ENCODE assay signal across 8 cellular contexts in the genomic region with DNA sequence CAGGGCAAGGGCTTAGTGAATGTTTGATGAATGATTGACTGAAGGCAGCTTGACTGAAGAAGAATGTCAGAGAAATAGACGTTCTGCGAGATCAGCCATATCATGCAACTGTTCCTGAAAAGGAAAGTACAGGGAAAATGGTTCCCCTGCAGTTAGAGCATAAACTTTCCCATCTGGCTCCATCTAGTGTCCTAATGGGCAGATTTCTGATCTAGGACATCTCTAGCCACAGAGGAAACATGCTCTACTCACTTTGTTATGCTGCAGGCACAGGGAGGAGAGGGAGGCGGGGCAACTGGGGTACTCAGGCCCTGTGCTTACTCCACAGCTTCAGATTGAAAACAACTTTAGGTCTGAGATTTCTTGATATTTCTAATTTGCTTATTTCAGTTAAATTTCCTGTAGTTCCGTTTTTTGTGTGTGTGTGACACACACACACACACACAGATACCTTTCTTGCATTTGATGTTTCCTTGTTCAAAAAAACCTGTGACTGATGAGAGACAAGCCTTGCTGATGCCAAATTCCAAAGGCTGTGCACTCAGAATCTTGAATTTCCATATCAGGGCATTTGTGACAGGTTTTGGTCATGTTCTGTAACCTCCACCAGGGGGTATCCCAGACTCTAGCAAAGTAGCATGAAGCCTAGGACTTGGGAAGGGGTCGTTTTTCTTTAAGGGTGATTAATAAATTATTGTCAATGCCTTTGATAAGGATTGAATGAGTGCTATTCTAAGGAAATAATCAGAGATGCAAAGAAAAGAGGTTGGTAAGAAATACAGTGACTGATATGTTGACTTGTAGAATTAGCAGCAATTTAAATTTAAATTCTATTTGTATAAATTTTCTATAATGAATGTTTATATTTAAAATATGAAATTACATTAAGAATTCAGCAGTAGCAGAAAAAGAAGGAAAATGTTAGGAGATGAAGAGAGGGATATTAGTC.
DNase-seq lines count a peak whose midpoint lies in the region; ATAC-seq, FAIRE-seq and TF ChIP-seq lines count a peak whose summit lies in the region.

No MANE protein-coding gene starts in this region.

- intact Hi-C loops in heart right ventricle (cut with DNase I) (no loop called here), cardiac septum (cut with DNase I) (no loop called here), HepG2 (cut with micrococcal nuclease; ENCODE audit: unreplicated experiment) (no loop called here)

- ATAC-seq in heart right ventricle (no peak), HepG2 (peak; percentile 88), HG03139 (IDR thresholded peaks at IDR 0.05; ENCODE audit: unreplicated experiment) (no peak)
- no peak for ATAC-seq in activated CD4-positive, CD25-positive, alpha-beta regulatory T cell treated with anti-CD3 and anti-CD28 coated beads, Interleukin-2, amount 50 U/mL, for 24 hours

- H3K27ac Mint-ChIP-seq in activated CD4-positive, alpha-beta memory T cell treated with anti-CD3 and anti-CD28 coated beads, Interleukin-2, amount 10 ng/mL, durations not matched to agents 7 days and 5 days = no peak overlapping the region

- H3K27me3 ChIP-seq in heart right ventricle (peaks cover 0 to 12% (median 0%) of the 10 kb centered on the region in 7 donors), HepG2 (ENCODE audit: control insufficient read depth in 1 of 2, insufficient read depth in 2 of 2, low read length in 2 of 2) (no peaks in the 10 kb centered on the region)

- H3K4me3 ChIP-seq in heart right ventricle = no peak overlapping the region
- peak overlapping the region in 1 of 3 experiments; percentile 15; a peak in 1 of 6 replicates for H3K4me3 ChIP-seq in HepG2 (replicated peaks in 1 of 3; ENCODE audit: insufficient read depth in 1 of 3, low read depth in 2 of 3, low read length in 3 of 3)

- no peak for TF ChIP-seq RAD21 in HepG2 (CRISPR knock-in tag; IDR thresholded peaks at IDR 0.05)

- no peaks in the 10 kb centered on the region for H3K36me3 Mint-ChIP-seq in activated CD4-positive, alpha-beta memory T cell treated with anti-CD3 and anti-CD28 coated beads, Interleukin-2, amount 10 ng/mL, durations not matched to agents 7 days and 5 days (ENCODE audit: low read depth)

- H3K4me1 ChIP-seq in heart right ventricle (no peaks in the 10 kb centered on the region), HepG2 (ENCODE audit: insufficient read depth, low read length) (peaks cover 9% of the 10 kb centered on the region; the same call in 1 of the 2 replicates)

- peak; percentile 70 for FAIRE-seq in HepG2 (lab: Jason Lieb, UNC)

- TF ChIP-seq CTCF in heart right ventricle (IDR thresholded peaks at IDR 0.05) = peak in 6 of 9 donors; percentile 21 to 39 (median 34)
- peak; percentile 59 for TF ChIP-seq CTCF in HepG2 (CRISPR knock-in tag; IDR thresholded peaks at IDR 0.05)

- no peak for TF ChIP-seq POLR2A in HepG2 (IDR thresholded peaks at IDR 0.05; ENCODE audit: insufficient read depth in 1 of 2, low read depth in 2 of 2, low read length in 2 of 2)

- CTCF ChIA-PET in HepG2 (lab: Yijun Ruan, JAX; ENCODE audit: low intra/inter-chr PET ratio, low total read pairs) = interaction anchor here (1.4 to 1.6 kb wide), 2 partner anchors 1417 to 1433 kb away, joined by 4 to 5 read pairs; no protein-coding TSS in a partner anchor
- CTCF ChIA-PET in activated CD4-positive, alpha-beta memory T cell treated with anti-CD3 and anti-CD28 coated beads, Interleukin-2, amount 10 ng/mL, durations not matched to agents 7 days and 5 days (lab: Charles Lee) = no interaction called here

- no peaks in the 10 kb centered on the region for H3K27me3 Mint-ChIP-seq in activated CD4-positive, alpha-beta memory T cell treated with anti-CD3 and anti-CD28 coated beads, Interleukin-2, amount 10 ng/mL, durations not matched to agents 7 days and 5 days

- H3K4me2 ChIP-seq in HepG2 (ENCODE audit: low read depth, low read length) = peak overlapping the region; percentile 45

- H3K79me2 ChIP-seq in HepG2 (ENCODE audit: insufficient read depth, low read length) = no peaks in the 10 kb centered on the region

- H3K4me1 Mint-ChIP-seq in activated CD4-positive, alpha-beta memory T cell treated with anti-CD3 and anti-CD28 coated beads, Interleukin-2, amount 10 ng/mL, durations not matched to agents 7 days and 5 days = no peaks in the 10 kb centered on the region

- H3K9me3 ChIP-seq in heart right ventricle (no peaks in the 10 kb centered on the region), HepG2 (ENCODE audit: low read length) (no peaks in the 10 kb centered on the region)

- peak overlapping the region; percentile 52 for H2AFZ ChIP-seq in HepG2 (ENCODE audit: low read length)

- TF ChIP-seq EP300 in HepG2 (IDR thresholded peaks at IDR 0.05; ENCODE audit: low read depth in 2 of 2, low read length in 2 of 2) (no peak), HepG2 (CRISPR knock-in tag; IDR thresholded peaks at IDR 0.05; ENCODE audit: borderline replicate concordance) (no peak)

- H3K9ac ChIP-seq in HepG2 (ENCODE audit: insufficient read depth, low read depth, low read length) = no peak overlapping the region

- DNase-seq in heart right ventricle = no peak
- DNase-seq in cardiac septum (ENCODE audit: low spot score) = no peak
- peak; percentile 60 for DNase-seq in NCI-H2081 treated with DMSO at 0.1 percent for 48 hours (lab: John Stamatoyannopoulos, UW)
- peak; percentile 80 for DNase-seq in astrocyte of the hippocampus (ENCODE audit: low read depth, low spot score)
- peak; percentile 29 for DNase-seq in HepG2 (ENCODE audit: low spot score)
- no peak for DNase-seq in activated CD4-positive, alpha-beta memory T cell treated with anti-CD3 and anti-CD28 coated beads, Interleukin-2, amount 10 ng/mL, durations not matched to agents 7 days and 5 days

- H3K27ac ChIP-seq in heart right ventricle = no peak overlapping the region
- no peak overlapping the region for H3K27ac ChIP-seq in HepG2 (ENCODE audit: extremely low read length, insufficient read depth, low read length)

- no peaks in the 10 kb centered on the region for H4K20me1 ChIP-seq in HepG2 (ENCODE audit: insufficient read depth, low read length)

- H3K36me3 ChIP-seq in heart right ventricle = no peaks in the 10 kb centered on the region
- H3K36me3 ChIP-seq in HepG2 (replicated peaks in 1 of 2; ENCODE audit: control insufficient read depth in 1 of 2, insufficient read depth in 2 of 2, low read length in 2 of 2) = no peaks in the 10 kb centered on the region

- no peak overlapping the region for H3K4me3 Mint-ChIP-seq in activated CD4-positive, alpha-beta memory T cell treated with anti-CD3 and anti-CD28 coated beads, Interleukin-2, amount 10 ng/mL, durations not matched to agents 7 days and 5 days

- BruUV-seq in HepG2 (replicated peaks; lab: Mats Ljungman, UMichigan) = no TSS peak

- H3K9me3 Mint-ChIP-seq in activated CD4-positive, alpha-beta memory T cell treated with anti-CD3 and anti-CD28 coated beads, Interleukin-2, amount 10 ng/mL, durations not matched to agents 7 days and 5 days = no peaks in the 10 kb centered on the region

- POLR2A ChIA-PET in HepG2 (lab: Yijun Ruan, JAX) = no interaction called here
- POLR2A ChIA-PET in activated CD4-positive, alpha-beta memory T cell treated with anti-CD3 and anti-CD28 coated beads, Interleukin-2, amount 10 ng/mL, durations not matched to agents 7 days and 5 days (lab: Charles Lee) = no interaction called here

- in situ Hi-C loops in HepG2 (cut with HindIII; ENCODE audit: extremely low pct_ligation_motif_present, low pct_unique_long_range_greater_than_20kb) = loop anchor here (25.0 kb wide), 1 partner anchor 1421 kb away; no protein-coding TSS in a partner anchor

- WGBS in heart right ventricle, 2 donors = 29 to 30% methylated on average over 5 of the region's 5 CpGs
- WGBS in HepG2 (ENCODE audit: low lambda C conversion rate) = 3% methylated on average over 5 of the region's 5 CpGs

TF ChIP-seq in HepG2, 621 proteins besides CTCF, POLR2A, EP300 and RAD21:
- TF ChIP-seq STAG1 (CRISPR knock-in tag; IDR thresholded peaks at IDR 0.05) = peak; percentile 34; the same call in 1 of the 2 replicates
- TF ChIP-seq TP53 (CRISPR knock-in tag; conservative IDR thresholded peaks at IDR 0.05) = no peak
- no peak for TF ChIP-seq ZNF614 (CRISPR knock-in tag; IDR thresholded peaks at IDR 0.05; ENCODE audit: borderline replicate concordance)
- 0 out of 2 replicates have a peak, but pooled peaks have one; percentile 23 for TF ChIP-seq ZMYM4 (CRISPR knock-in tag; IDR thresholded peaks at IDR 0.05)
- 0 out of 2 replicates have a peak, but pooled peaks have one; percentile 14 for TF ChIP-seq BCL6 (CRISPR knock-in tag; IDR thresholded peaks at IDR 0.05)
- no peak for TF ChIP-seq ONECUT2 (CRISPR knock-in tag; IDR thresholded peaks at IDR 0.05)
- no peak for TF ChIP-seq STAT5B (CRISPR knock-in tag; IDR thresholded peaks at IDR 0.05)
- TF ChIP-seq SMC3 (IDR thresholded peaks at IDR 0.05; ENCODE audit: low read length) = peak; percentile 37; the same call in 1 of the 2 replicates
- TF ChIP-seq ZNF274 (CRISPR knock-in tag; IDR thresholded peaks at IDR 0.05) = no peak

Comparison
In these comparisons a context has a peak if more than half of its experiments do, and no peak if none do; other contexts are left out.
1. DNase-seq: peak in NCI-H2081 treated with DMSO at 0.1 percent for 48 hours (single experiment), astrocyte of the hippocampus (single experiment) and HepG2 (single experiment); none in heart right ventricle (0 of 2), cardiac septum (single experiment) and activated CD4-positive, alpha-beta memory T cell treated with anti-CD3 and anti-CD28 coated beads, Interleukin-2, amount 10 ng/mL, durations not matched to agents 7 days and 5 days (single experiment).